1 cellular context compared by ENCODE assay signal in the genomic region with DNA sequence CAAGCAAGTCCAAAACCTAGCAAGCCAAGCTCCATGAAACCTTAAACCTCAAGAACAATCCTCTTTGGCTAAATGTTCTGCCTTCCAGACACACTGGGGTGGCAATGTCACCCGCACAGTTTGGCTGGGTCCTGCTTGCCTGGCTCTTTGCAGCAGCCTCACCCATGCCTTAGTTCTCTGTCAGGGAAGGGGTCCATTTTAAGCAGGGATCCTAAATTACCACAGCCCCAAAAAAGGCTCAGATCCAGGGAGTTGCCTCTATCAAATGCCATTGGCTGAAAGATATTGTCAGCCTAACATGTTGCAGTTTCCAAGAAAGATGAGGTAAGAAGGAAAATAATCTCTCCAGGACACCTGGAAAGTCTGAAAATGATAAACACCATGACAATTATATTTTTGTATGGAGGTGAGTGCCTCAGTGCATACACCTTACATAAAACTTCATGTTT.
A peak's percentile ranks its signal among the peaks of the same experiment; 100 is the strongest.
TF ChIP-seq lines count a peak whose summit lies in the region.

No MANE protein-coding gene starts in this region.

TF ChIP-seq in K562, 482 proteins besides CTCF, POLR2A, EP300 and RAD21 (continued from another document and continues in another):
- TF ChIP-seq, protein P1, sequence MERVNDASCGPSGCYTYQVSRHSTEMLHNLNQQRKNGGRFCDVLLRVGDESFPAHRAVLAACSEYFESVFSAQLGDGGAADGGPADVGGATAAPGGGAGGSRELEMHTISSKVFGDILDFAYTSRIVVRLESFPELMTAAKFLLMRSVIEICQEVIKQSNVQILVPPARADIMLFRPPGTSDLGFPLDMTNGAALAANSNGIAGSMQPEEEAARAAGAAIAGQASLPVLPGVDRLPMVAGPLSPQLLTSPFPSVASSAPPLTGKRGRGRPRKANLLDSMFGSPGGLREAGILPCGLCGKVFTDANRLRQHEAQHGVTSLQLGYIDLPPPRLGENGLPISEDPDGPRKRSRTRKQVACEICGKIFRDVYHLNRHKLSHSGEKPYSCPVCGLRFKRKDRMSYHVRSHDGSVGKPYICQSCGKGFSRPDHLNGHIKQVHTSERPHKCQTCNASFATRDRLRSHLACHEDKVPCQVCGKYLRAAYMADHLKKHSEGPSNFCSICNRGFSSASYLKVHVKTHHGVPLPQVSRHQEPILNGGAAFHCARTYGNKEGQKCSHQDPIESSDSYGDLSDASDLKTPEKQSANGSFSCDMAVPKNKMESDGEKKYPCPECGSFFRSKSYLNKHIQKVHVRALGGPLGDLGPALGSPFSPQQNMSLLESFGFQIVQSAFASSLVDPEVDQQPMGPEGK (CRISPR knock-in tag; IDR thresholded peaks at IDR 0.05; ENCODE audit: borderline replicate concordance), result no peak
- no peak for TF ChIP-seq SRSF3 (IDR thresholded peaks at IDR 0.05; ENCODE audit: insufficient read depth, low read length)
- TF ChIP-seq, protein P2, sequence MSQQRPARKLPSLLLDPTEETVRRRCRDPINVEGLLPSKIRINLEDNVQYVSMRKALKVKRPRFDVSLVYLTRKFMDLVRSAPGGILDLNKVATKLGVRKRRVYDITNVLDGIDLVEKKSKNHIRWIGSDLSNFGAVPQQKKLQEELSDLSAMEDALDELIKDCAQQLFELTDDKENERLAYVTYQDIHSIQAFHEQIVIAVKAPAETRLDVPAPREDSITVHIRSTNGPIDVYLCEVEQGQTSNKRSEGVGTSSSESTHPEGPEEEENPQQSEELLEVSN (IDR thresholded peaks at IDR 0.05; ENCODE audit: borderline replicate concordance in 1 of 2, extremely low read depth in 1 of 2, insufficient read depth in 1 of 2, insufficient read length in 1 of 2, low read depth in 1 of 2, low read length in 1 of 2, poor library complexity in 1 of 2, severe bottlenecking in 1 of 2), result no peak
- TF ChIP-seq, protein P3, sequence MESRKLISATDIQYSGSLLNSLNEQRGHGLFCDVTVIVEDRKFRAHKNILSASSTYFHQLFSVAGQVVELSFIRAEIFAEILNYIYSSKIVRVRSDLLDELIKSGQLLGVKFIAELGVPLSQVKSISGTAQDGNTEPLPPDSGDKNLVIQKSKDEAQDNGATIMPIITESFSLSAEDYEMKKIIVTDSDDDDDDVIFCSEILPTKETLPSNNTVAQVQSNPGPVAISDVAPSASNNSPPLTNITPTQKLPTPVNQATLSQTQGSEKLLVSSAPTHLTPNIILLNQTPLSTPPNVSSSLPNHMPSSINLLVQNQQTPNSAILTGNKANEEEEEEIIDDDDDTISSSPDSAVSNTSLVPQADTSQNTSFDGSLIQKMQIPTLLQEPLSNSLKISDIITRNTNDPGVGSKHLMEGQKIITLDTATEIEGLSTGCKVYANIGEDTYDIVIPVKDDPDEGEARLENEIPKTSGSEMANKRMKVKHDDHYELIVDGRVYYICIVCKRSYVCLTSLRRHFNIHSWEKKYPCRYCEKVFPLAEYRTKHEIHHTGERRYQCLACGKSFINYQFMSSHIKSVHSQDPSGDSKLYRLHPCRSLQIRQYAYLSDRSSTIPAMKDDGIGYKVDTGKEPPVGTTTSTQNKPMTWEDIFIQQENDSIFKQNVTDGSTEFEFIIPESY (CRISPR knock-in tag; IDR thresholded peaks at IDR 0.05), result no peak
- TF ChIP-seq, protein P4, sequence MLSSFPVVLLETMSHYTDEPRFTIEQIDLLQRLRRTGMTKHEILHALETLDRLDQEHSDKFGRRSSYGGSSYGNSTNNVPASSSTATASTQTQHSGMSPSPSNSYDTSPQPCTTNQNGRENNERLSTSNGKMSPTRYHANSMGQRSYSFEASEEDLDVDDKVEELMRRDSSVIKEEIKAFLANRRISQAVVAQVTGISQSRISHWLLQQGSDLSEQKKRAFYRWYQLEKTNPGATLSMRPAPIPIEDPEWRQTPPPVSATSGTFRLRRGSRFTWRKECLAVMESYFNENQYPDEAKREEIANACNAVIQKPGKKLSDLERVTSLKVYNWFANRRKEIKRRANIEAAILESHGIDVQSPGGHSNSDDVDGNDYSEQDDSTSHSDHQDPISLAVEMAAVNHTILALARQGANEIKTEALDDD (IDR thresholded peaks at IDR 0.05), result no peak
- no peak for TF ChIP-seq SREBF2 (CRISPR knock-in tag; IDR thresholded peaks at IDR 0.05)
- TF ChIP-seq MTF1 (CRISPR knock-in tag; IDR thresholded peaks at IDR 0.05; ENCODE audit: borderline replicate concordance), result 0 out of 2 replicates have a peak, but pooled peaks have one; percentile 38
- TF ChIP-seq, protein P5, sequence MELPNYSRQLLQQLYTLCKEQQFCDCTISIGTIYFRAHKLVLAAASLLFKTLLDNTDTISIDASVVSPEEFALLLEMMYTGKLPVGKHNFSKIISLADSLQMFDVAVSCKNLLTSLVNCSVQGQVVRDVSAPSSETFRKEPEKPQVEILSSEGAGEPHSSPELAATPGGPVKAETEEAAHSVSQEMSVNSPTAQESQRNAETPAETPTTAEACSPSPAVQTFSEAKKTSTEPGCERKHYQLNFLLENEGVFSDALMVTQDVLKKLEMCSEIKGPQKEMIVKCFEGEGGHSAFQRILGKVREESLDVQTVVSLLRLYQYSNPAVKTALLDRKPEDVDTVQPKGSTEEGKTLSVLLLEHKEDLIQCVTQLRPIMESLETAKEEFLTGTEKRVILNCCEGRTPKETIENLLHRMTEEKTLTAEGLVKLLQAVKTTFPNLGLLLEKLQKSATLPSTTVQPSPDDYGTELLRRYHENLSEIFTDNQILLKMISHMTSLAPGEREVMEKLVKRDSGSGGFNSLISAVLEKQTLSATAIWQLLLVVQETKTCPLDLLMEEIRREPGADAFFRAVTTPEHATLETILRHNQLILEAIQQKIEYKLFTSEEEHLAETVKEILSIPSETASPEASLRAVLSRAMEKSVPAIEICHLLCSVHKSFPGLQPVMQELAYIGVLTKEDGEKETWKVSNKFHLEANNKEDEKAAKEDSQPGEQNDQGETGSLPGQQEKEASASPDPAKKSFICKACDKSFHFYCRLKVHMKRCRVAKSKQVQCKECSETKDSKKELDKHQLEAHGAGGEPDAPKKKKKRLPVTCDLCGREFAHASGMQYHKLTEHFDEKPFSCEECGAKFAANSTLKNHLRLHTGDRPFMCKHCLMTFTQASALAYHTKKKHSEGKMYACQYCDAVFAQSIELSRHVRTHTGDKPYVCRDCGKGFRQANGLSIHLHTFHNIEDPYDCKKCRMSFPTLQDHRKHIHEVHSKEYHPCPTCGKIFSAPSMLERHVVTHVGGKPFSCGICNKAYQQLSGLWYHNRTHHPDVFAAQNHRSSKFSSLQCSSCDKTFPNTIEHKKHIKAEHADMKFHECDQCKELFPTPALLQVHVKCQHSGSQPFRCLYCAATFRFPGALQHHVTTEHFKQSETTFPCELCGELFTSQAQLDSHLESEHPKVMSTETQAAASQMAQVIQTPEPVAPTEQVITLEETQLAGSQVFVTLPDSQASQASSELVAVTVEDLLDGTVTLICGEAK (IDR thresholded peaks at IDR 0.05), result no peak
- TF ChIP-seq, protein P5 (CRISPR knock-in tag; IDR thresholded peaks at IDR 0.05), result no peak
- TF ChIP-seq TEAD1 (CRISPR knock-in tag; IDR thresholded peaks at IDR 0.05), result no peak
- TF ChIP-seq NR2F6 (CRISPR knock-in tag; IDR thresholded peaks at IDR 0.05), result no peak
- TF ChIP-seq STAT5B (CRISPR knock-in tag; IDR thresholded peaks at IDR 0.05), result no peak
- TF ChIP-seq, protein P6, sequence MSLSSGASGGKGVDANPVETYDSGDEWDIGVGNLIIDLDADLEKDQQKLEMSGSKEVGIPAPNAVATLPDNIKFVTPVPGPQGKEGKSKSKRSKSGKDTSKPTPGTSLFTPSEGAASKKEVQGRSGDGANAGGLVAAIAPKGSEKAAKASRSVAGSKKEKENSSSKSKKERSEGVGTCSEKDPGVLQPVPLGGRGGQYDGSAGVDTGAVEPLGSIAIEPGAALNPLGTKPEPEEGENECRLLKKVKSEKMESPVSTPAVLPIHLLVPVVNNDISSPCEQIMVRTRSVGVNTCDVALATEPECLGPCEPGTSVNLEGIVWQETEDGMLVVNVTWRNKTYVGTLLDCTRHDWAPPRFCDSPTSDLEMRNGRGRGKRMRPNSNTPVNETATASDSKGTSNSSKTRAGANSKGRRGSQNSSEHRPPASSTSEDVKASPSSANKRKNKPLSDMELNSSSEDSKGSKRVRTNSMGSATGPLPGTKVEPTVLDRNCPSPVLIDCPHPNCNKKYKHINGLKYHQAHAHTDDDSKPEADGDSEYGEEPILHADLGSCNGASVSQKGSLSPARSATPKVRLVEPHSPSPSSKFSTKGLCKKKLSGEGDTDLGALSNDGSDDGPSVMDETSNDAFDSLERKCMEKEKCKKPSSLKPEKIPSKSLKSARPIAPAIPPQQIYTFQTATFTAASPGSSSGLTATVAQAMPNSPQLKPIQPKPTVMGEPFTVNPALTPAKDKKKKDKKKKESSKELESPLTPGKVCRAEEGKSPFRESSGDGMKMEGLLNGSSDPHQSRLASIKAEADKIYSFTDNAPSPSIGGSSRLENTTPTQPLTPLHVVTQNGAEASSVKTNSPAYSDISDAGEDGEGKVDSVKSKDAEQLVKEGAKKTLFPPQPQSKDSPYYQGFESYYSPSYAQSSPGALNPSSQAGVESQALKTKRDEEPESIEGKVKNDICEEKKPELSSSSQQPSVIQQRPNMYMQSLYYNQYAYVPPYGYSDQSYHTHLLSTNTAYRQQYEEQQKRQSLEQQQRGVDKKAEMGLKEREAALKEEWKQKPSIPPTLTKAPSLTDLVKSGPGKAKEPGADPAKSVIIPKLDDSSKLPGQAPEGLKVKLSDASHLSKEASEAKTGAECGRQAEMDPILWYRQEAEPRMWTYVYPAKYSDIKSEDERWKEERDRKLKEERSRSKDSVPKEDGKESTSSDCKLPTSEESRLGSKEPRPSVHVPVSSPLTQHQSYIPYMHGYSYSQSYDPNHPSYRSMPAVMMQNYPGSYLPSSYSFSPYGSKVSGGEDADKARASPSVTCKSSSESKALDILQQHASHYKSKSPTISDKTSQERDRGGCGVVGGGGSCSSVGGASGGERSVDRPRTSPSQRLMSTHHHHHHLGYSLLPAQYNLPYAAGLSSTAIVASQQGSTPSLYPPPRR (CRISPR knock-in tag; IDR thresholded peaks at IDR 0.05; ENCODE audit: borderline replicate concordance), result no peak
- TF ChIP-seq NFE2L1 (tag; IDR thresholded peaks at IDR 0.05; ENCODE audit: borderline replicate concordance, low read depth), result no peak
- TF ChIP-seq KLF13 (tag; IDR thresholded peaks at IDR 0.05; ENCODE audit: borderline replicate concordance, low read depth), result no peak
- TF ChIP-seq, protein P7, sequence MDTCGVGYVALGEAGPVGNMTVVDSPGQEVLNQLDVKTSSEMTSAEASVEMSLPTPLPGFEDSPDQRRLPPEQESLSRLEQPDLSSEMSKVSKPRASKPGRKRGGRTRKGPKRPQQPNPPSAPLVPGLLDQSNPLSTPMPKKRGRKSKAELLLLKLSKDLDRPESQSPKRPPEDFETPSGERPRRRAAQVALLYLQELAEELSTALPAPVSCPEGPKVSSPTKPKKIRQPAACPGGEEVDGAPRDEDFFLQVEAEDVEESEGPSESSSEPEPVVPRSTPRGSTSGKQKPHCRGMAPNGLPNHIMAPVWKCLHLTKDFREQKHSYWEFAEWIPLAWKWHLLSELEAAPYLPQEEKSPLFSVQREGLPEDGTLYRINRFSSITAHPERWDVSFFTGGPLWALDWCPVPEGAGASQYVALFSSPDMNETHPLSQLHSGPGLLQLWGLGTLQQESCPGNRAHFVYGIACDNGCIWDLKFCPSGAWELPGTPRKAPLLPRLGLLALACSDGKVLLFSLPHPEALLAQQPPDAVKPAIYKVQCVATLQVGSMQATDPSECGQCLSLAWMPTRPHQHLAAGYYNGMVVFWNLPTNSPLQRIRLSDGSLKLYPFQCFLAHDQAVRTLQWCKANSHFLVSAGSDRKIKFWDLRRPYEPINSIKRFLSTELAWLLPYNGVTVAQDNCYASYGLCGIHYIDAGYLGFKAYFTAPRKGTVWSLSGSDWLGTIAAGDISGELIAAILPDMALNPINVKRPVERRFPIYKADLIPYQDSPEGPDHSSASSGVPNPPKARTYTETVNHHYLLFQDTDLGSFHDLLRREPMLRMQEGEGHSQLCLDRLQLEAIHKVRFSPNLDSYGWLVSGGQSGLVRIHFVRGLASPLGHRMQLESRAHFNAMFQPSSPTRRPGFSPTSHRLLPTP (IDR thresholded peaks at IDR 0.05; ENCODE audit: borderline replicate concordance, extremely low read depth, insufficient read length), result no peak
- TF ChIP-seq, protein P8, sequence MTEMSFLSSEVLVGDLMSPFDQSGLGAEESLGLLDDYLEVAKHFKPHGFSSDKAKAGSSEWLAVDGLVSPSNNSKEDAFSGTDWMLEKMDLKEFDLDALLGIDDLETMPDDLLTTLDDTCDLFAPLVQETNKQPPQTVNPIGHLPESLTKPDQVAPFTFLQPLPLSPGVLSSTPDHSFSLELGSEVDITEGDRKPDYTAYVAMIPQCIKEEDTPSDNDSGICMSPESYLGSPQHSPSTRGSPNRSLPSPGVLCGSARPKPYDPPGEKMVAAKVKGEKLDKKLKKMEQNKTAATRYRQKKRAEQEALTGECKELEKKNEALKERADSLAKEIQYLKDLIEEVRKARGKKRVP (CRISPR knock-in tag; IDR thresholded peaks at IDR 0.05), result no peak
- no peak for TF ChIP-seq RBBP5 (IDR thresholded peaks at IDR 0.05; ENCODE audit: borderline replicate concordance, insufficient read depth, low read length, poor library complexity, severe bottlenecking)
- no peak for TF ChIP-seq ZNF232 (CRISPR knock-in tag; IDR thresholded peaks at IDR 0.05)
- no peak for TF ChIP-seq ZSCAN32 (CRISPR knock-in tag; IDR thresholded peaks at IDR 0.05)
- no peak for TF ChIP-seq RUNX1 (IDR thresholded peaks at IDR 0.05; ENCODE audit: low read depth)
